18 cellular contexts compared by ENCODE assay signal in the genomic region with DNA sequence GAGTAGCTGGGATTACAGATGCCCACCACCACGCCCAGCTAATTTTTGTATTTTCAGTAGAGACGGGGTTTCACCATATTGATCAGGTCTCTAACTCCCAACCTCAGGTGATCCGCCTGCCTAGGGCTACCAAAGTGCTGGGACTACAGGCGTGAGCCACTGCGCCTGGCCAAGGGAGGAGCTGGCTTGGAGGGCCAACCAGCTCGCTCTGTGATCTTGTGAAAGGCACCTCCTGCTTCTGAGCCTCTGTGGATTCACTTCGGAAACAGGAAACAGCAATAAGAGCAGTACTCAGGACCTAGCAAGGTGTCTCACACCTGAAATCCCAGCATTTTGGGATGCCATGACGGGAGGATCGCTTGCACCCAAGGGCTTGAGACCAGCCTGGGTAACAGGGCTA.
"Had no signal": no experiment of that assay in that cellular context is flagged by ENCODE, and none has a peak within 500 bp of the region (broad histone marks: within the 10 kb centered on the region; RNA-seq: fewer than 3 reads in every experiment).

No MANE protein-coding gene starts in this region.

- H3K27ac ChIP-seq: sigmoid colon, SJSA1, testis had no signal

- H3K9me3 Mint-ChIP-seq: brain; naive thymus-derived CD4-positive, alpha-beta T cell; stimulated activated naive CD8-positive, alpha-beta T cell treated with anti-CD3 and anti-CD28 coated beads, Interleukin-15, amount 100 ng/mL, for 72 hours had no signal

- ATAC-seq: activated CD4-positive, alpha-beta T cell treated with anti-CD3 and anti-CD28 coated beads for 36 hours; left colon; naive thymus-derived CD4-positive, alpha-beta T cell; stimulated activated naive CD8-positive, alpha-beta T cell treated with anti-CD3 and anti-CD28 coated beads, Interleukin-15, amount 100 ng/mL, for 72 hours had no signal

- H3K9me3 ChIP-seq: esophagus squamous epithelium, sigmoid colon, SJSA1, testis had no signal

- H3K27me3 ChIP-seq: dorsolateral prefrontal cortex, esophagus squamous epithelium, sigmoid colon, SJSA1, testis had no signal

- H3K36me3 Mint-ChIP-seq: brain had no signal

- DNase-seq: activated CD4-positive, alpha-beta T cell treated with anti-CD3 and anti-CD28 coated beads for 36 hours; activated gamma-delta T cell treated with Interleukin-2 at 50 U/mL for 16 hours; activated T-cell treated with anti-CD3 and anti-CD28 coated beads for 4 hours; amniotic stem cell; dorsolateral prefrontal cortex; esophagus squamous epithelium; foreskin fibroblast; left colon; naive thymus-derived CD4-positive, alpha-beta T cell; sigmoid colon; stimulated activated CD4-positive, alpha-beta T cell treated with anti-CD3 and anti-CD28 coated beads, Interleukin-12 subunit alpha, Interleukin-12 subunit beta, amount 100 ng/mL, for 4 hours; stimulated activated naive CD8-positive, alpha-beta T cell treated with anti-CD3 and anti-CD28 coated beads, Interleukin-15, amount 100 ng/mL, for 72 hours; SW 1271; T-helper 9 cell; testis had no signal

- H3K27me3 Mint-ChIP-seq: activated CD4-positive, alpha-beta T cell treated with anti-CD3 and anti-CD28 coated beads for 36 hours; brain; naive thymus-derived CD4-positive, alpha-beta T cell; stimulated activated naive CD8-positive, alpha-beta T cell treated with anti-CD3 and anti-CD28 coated beads, Interleukin-15, amount 100 ng/mL, for 72 hours had no signal

- H3K27ac Mint-ChIP-seq: activated CD4-positive, alpha-beta T cell treated with anti-CD3 and anti-CD28 coated beads for 36 hours had no signal

- H3K4me3 Mint-ChIP-seq: activated CD4-positive, alpha-beta T cell treated with anti-CD3 and anti-CD28 coated beads for 36 hours had no signal

- H3K4me3 ChIP-seq: esophagus squamous epithelium, lung, sigmoid colon, SJSA1 had no signal

- H3K36me3 ChIP-seq: esophagus squamous epithelium, sigmoid colon had no signal
